26 cellular contexts compared by ENCODE assay signal in the genomic region with DNA sequence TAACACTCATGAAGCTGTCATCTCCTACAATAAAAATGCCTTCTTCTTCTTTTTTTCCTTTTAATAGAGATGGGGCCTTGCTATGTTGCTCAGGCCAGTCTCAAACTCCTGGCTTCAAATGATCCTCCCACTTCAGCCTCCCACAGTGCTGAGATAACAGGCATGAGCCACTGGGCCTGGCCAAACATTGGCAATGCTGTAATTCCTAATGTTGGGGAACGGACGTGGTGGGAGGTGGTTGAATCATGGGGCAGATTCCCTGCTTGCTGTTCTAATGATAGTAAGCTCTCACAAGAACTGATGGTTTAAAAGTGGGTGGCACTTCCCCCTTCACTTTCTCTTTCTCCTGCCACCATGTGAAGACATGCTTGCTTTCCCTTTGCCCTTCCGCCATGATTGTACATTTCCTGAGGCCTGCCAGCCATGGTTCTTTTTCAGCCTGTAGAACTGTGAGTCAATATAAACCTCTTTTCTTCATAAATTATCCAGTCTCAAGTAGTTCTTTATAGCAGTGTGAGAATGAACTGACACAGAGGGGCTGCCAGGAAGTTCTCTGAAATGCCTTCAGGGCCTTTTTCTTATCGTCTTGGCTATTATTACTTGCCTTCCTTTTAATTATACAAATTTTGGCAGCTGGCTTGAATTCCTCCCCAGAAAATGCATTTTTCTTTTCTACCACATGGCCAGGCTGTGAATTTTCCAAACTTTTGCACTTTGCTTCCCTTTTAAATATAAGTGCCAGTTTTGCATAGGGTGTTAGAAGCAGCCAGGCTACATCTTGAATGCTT.
DNase-seq lines count a peak whose midpoint lies in the region; ATAC-seq and TF ChIP-seq lines count a peak whose summit lies in the region.
"Had no signal": no experiment of that assay in that cellular context is flagged by ENCODE, and none has a peak within 500 bp of the region (broad histone marks: within the 10 kb centered on the region; RNA-seq: fewer than 3 reads in every experiment).

No MANE protein-coding gene starts in this region.

- no peaks in the 10 kb centered on the region for H3K27me3 Mint-ChIP-seq in CD8-positive, alpha-beta T cell (ENCODE audit: low read depth)
- H3K27me3 Mint-ChIP-seq in GM23338 (ENCODE audit: insufficient read depth, low read depth, poor library complexity) (peaks cover 5% of the 10 kb centered on the region), mesothelial cell of epicardium (ENCODE audit: low read depth) (no peaks in the 10 kb centered on the region)
- H3K27me3 Mint-ChIP-seq in activated naive CD8-positive, alpha-beta T cell treated with anti-CD3 and anti-CD28 coated beads for 36 hours = no peaks in the 10 kb centered on the region

- peaks cover 75% of the 10 kb centered on the region for H3K36me3 Mint-ChIP-seq in CD8-positive, alpha-beta T cell
- H3K36me3 Mint-ChIP-seq in GM23338 (ENCODE audit: low read depth) = peaks cover 5% of the 10 kb centered on the region; the same call in 2 of the 3 replicates
- H3K36me3 Mint-ChIP-seq in activated naive CD8-positive, alpha-beta T cell treated with anti-CD3 and anti-CD28 coated beads for 36 hours = peaks cover 49% of the 10 kb centered on the region
- H3K36me3 Mint-ChIP-seq in mesothelial cell of epicardium = peaks cover 34% of the 10 kb centered on the region

- H3K4me1 Mint-ChIP-seq in CD8-positive, alpha-beta T cell (ENCODE audit: low read depth) = no peaks in the 10 kb centered on the region
- H3K4me1 Mint-ChIP-seq in GM23338 (no peaks in the 10 kb centered on the region; the same call in 2 of the 3 replicates), mesothelial cell of epicardium (peaks cover 6% of the 10 kb centered on the region)
- no peaks in the 10 kb centered on the region for H3K4me1 Mint-ChIP-seq in activated naive CD8-positive, alpha-beta T cell treated with anti-CD3 and anti-CD28 coated beads for 36 hours

- H4K20me1 ChIP-seq in GM23338 (replicated peaks; ENCODE audit: insufficient read depth) = no peaks in the 10 kb centered on the region

- H3K79me2 ChIP-seq in GM23338 (replicated peaks; ENCODE audit: insufficient read depth) = no peaks in the 10 kb centered on the region

- H3K9me3 Mint-ChIP-seq in CD8-positive, alpha-beta T cell = peaks cover 13% of the 10 kb centered on the region
- peaks cover 4% of the 10 kb centered on the region; the same call in 2 of the 3 replicates for H3K9me3 Mint-ChIP-seq in GM23338
- H3K9me3 Mint-ChIP-seq in activated naive CD8-positive, alpha-beta T cell treated with anti-CD3 and anti-CD28 coated beads for 36 hours = peaks cover 9% of the 10 kb centered on the region
- peaks cover 19% of the 10 kb centered on the region for H3K9me3 Mint-ChIP-seq in mesothelial cell of epicardium

- H2AFZ ChIP-seq in GM23338 = no peak overlapping the region

- no peak overlapping the region for H3K27ac ChIP-seq in CD8-positive, alpha-beta T cell (ENCODE audit: low read depth, low read length)
- H3K27ac ChIP-seq in GM23338 (ENCODE audit: low read depth) (no peak overlapping the region), left ventricle myocardium inferior (replicated peaks) (no peak overlapping the region)
- H3K27ac ChIP-seq: body of pancreas, neutrophil, SJCRH30 had no signal

- CTCF ChIA-PET in CD8-positive, alpha-beta T cell (lab: Charles Lee) = interaction anchor here (1.0 kb wide), 1 partner anchor 13 kb away, joined by 3 read pairs; no protein-coding TSS in a partner anchor

- POLR2A ChIA-PET in CD8-positive, alpha-beta T cell (lab: Charles Lee) = no interaction called here

- H3K36me3 ChIP-seq in CD8-positive, alpha-beta T cell (ENCODE audit: insufficient read depth, low read length) = no peaks in the 10 kb centered on the region
- H3K36me3 ChIP-seq in GM23338 (ENCODE audit: insufficient read depth) (no peaks in the 10 kb centered on the region; the same call in 1 of the 2 replicates), left ventricle myocardium inferior (peaks cover 48% of the 10 kb centered on the region)
- H3K36me3 ChIP-seq: SJCRH30 had no signal

- no peaks in the 10 kb centered on the region for H3K9me2 ChIP-seq in GM23338 (ENCODE audit: insufficient read depth)

- TF ChIP-seq CTCF in CD8-positive, alpha-beta T cell (IDR thresholded peaks at IDR 0.05) = no peak
- TF ChIP-seq CTCF in GM23338 (conservative IDR thresholded peaks at IDR 0.05; ENCODE audit: low read depth in 2 of 2) = no peak
- no peak for TF ChIP-seq CTCF in mesothelial cell of epicardium (IDR thresholded peaks at IDR 0.05; ENCODE audit: unreplicated experiment)
- TF ChIP-seq CTCF in left ventricle myocardium inferior (IDR thresholded peaks at IDR 0.05; ENCODE audit: borderline replicate concordance) = no peak

- H3K27me3 ChIP-seq in CD8-positive, alpha-beta T cell (ENCODE audit: insufficient read depth, low read length) = no peaks in the 10 kb centered on the region
- H3K27me3 ChIP-seq in GM23338 (ENCODE audit: insufficient read depth) (no peaks in the 10 kb centered on the region), left ventricle myocardium inferior (ENCODE audit: low read depth) (no peaks in the 10 kb centered on the region)
- H3K27me3 ChIP-seq: body of pancreas, neutrophil, SJCRH30 had no signal

- H3K4me3 ChIP-seq in CD8-positive, alpha-beta T cell (ENCODE audit: low read depth, low read length) = no peak overlapping the region
- H3K4me3 ChIP-seq in GM23338 = no peak overlapping the region
- H3K4me3 ChIP-seq in left ventricle myocardium inferior = no peak overlapping the region
- H3K4me3 ChIP-seq: body of pancreas, lung, SJCRH30 had no signal

- intact Hi-C loops in CD8-positive, alpha-beta T cell (cut with DNase I, micrococcal nuclease) = no loop called here
- intact Hi-C loops in left ventricle myocardium inferior (cut with micrococcal nuclease) = no loop called here

- no peak overlapping the region for H3K4me3 Mint-ChIP-seq in CD8-positive, alpha-beta T cell
- no peak overlapping the region for H3K4me3 Mint-ChIP-seq in GM23338
- H3K4me3 Mint-ChIP-seq in activated naive CD8-positive, alpha-beta T cell treated with anti-CD3 and anti-CD28 coated beads for 36 hours = no peak overlapping the region
- no peak overlapping the region for H3K4me3 Mint-ChIP-seq in mesothelial cell of epicardium
- H3K4me3 Mint-ChIP-seq: activated CD8-positive, alpha-beta T cell treated with anti-CD3 and anti-CD28 coated beads, Interleukin-2, amount 10 ng/mL, durations not matched to agents 7 days and 5 days had no signal

- no peak overlapping the region for H3K4me2 ChIP-seq in GM23338

- peak overlapping the region; percentile 33 for H3K27ac Mint-ChIP-seq in CD8-positive, alpha-beta T cell
- H3K27ac Mint-ChIP-seq in GM23338 (0 out of 2 replicates have a peak overlapping the region, but pooled peaks have one; percentile 77), mesothelial cell of epicardium (no peak overlapping the region)
- H3K27ac Mint-ChIP-seq in activated naive CD8-positive, alpha-beta T cell treated with anti-CD3 and anti-CD28 coated beads for 36 hours = peak overlapping the region; percentile 46

- DNase-seq in CD8-positive, alpha-beta T cell = no peak
- DNase-seq in GM23338 (ENCODE audit: low spot score) (no peak), foreskin melanocyte (peak; percentile 62), mesothelial cell of epicardium (ENCODE audit: low spot score in 2 of 2, unreplicated experiment in 2 of 2) (no peak), left ventricle myocardium inferior (no peak)
- no peak for DNase-seq in activated naive CD8-positive, alpha-beta T cell treated with anti-CD3 and anti-CD28 coated beads for 36 hours
- DNase-seq: activated CD4-positive, CD25-positive, alpha-beta regulatory T cell treated with anti-CD3 and anti-CD28 coated beads, Interleukin-2, amount 50 U/mL, for 72 hours; activated CD8-positive, alpha-beta T cell treated with anti-CD3 and anti-CD28 coated beads, Interleukin-2, amount 10 ng/mL, durations not matched to agents 7 days and 5 days; activated effector memory CD4-positive, alpha-beta T cell treated with anti-CD3 and anti-CD28 coated beads, Interleukin-2, amount 50 U/mL, for 16 hours; activated T-cell treated with anti-CD3 and anti-CD28 coated beads for 4 hours; body of pancreas; Caco-2; DND-41; head of caudate nucleus; NCI-H1092 treated with DMSO at 0.1 percent for 48 hours; NCI-H1930; NCI-H2227 treated with DMSO at 0.1 percent for 48 hours; NCI-H774; SJCRH30; stimulated activated naive CD4-positive, alpha-beta T cell treated with Interleukin-2 at 50 U/mL for 16 hours; T-helper 1 cell had no signal

- H3K9me3 ChIP-seq in CD8-positive, alpha-beta T cell (ENCODE audit: low read length) = no peaks in the 10 kb centered on the region
- H3K9me3 ChIP-seq in left ventricle myocardium inferior (replicated peaks) = peaks cover 8% of the 10 kb centered on the region
- H3K9me3 ChIP-seq: body of pancreas, Caco-2, neutrophil had no signal

- no peaks in the 10 kb centered on the region for H3K4me1 ChIP-seq in CD8-positive, alpha-beta T cell (ENCODE audit: insufficient read depth, low read length)
- no peaks in the 10 kb centered on the region for H3K4me1 ChIP-seq in GM23338 (ENCODE audit: insufficient read depth)
- H3K4me1 ChIP-seq in left ventricle myocardium inferior = peaks cover 6% of the 10 kb centered on the region
- H3K4me1 ChIP-seq: body of pancreas, Caco-2, SJCRH30 had no signal

- no peak for ATAC-seq in CD8-positive, alpha-beta T cell
- ATAC-seq in GM23338 (no peak), GM21381 (IDR thresholded peaks at IDR 0.05; ENCODE audit: unreplicated experiment) (no peak), HG03378 (IDR thresholded peaks at IDR 0.05; ENCODE audit: unreplicated experiment) (no peak)
- ATAC-seq: activated CD8-positive, alpha-beta T cell treated with anti-CD3 and anti-CD28 coated beads, Interleukin-2, amount 10 ng/mL, durations not matched to agents 7 days and 5 days; body of pancreas; HepG2 had no signal

- H3F3A ChIP-seq in GM23338 (replicated peaks; ENCODE audit: low read depth) = no peaks in the 10 kb centered on the region

TF ChIP-seq in GM23338, 12 proteins besides CTCF, POLR2A, EP300 and RAD21 (continues in another document):
- TF ChIP-seq ZNF331 (CRISPR knock-in tag; IDR thresholded peaks at IDR 0.05; ENCODE audit: low read depth) = no peak
- TF ChIP-seq JUNB (IDR thresholded peaks at IDR 0.05; ENCODE audit: unreplicated experiment) = no peak
- TF ChIP-seq POLR2AphosphoS5 (IDR thresholded peaks at IDR 0.05; ENCODE audit: low read depth) = no peak
- TF ChIP-seq, protein P1, sequence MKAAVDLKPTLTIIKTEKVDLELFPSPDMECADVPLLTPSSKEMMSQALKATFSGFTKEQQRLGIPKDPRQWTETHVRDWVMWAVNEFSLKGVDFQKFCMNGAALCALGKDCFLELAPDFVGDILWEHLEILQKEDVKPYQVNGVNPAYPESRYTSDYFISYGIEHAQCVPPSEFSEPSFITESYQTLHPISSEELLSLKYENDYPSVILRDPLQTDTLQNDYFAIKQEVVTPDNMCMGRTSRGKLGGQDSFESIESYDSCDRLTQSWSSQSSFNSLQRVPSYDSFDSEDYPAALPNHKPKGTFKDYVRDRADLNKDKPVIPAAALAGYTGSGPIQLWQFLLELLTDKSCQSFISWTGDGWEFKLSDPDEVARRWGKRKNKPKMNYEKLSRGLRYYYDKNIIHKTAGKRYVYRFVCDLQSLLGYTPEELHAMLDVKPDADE (IDR thresholded peaks at IDR 0.05) = no peak
